20 cellular contexts compared by ENCODE assay signal in genomic region chr6:16687045-16687444, GRCh38.
A peak's percentile ranks its signal among the peaks of the same experiment; 100 is the strongest.
DNase-seq lines count a peak whose midpoint lies in the region; ATAC-seq and TF ChIP-seq lines count a peak whose summit lies in the region.
"Had no signal": no experiment of that assay in that cellular context is flagged by ENCODE, and none has a peak within 500 bp of the region (broad histone marks: within the 10 kb centered on the region; RNA-seq: fewer than 3 reads in every experiment).

No MANE protein-coding gene starts in this region.

- no peak overlapping the region for H3K4me3 ChIP-seq in Panc1 (ENCODE audit: low read depth in 2 of 2, low read length in 2 of 2)
- H3K4me3 ChIP-seq: dorsolateral prefrontal cortex, PC-9, stomach had no signal

- intact Hi-C loops in Panc1 (cut with micrococcal nuclease; ENCODE audit: unreplicated experiment) (no loop called here), head of caudate nucleus (cut with DNase I) (no loop called here)

- no peak for DNase-seq in activated CD8-positive, alpha-beta memory T cell treated with anti-CD3 and anti-CD28 coated beads, Interleukin-2, amount 10 ng/mL, durations not matched to agents 7 days and 5 days
- no peak for DNase-seq in activated CD8-positive, alpha-beta memory T cell treated with anti-CD3 and anti-CD28 coated beads for 24 hours
- DNase-seq in Panc1 (ENCODE audit: low read depth, low spot score): no peak
- no peak for DNase-seq in central memory CD8-positive, alpha-beta T cell (ENCODE audit: low spot score in 2 of 2)
- DNase-seq in stimulated activated effector memory CD8-positive, alpha-beta T cell treated with anti-CD3 and anti-CD28 coated beads, Interleukin-12 subunit alpha, Interleukin-12 subunit beta, amount 100 ng/mL, for 72 hours (ENCODE audit: low spot score in 2 of 2): no peak
- no peak for DNase-seq in head of caudate nucleus
- DNase-seq in dermis blood vessel endothelial cell: no peak
- no peak for DNase-seq in NCI-H1417 (lab: John Stamatoyannopoulos, UW)
- DNase-seq: ACHN, aorta, dorsolateral prefrontal cortex, MV-4-11, NCI-H2081 treated with DMSO at 0.1 percent for 48 hours, NCI-H526 treated with DMSO at 0.1 percent for 48 hours, occipital lobe, PC-9, stomach had no signal

- H3K36me3 Mint-ChIP-seq in activated CD8-positive, alpha-beta memory T cell treated with anti-CD3 and anti-CD28 coated beads, Interleukin-2, amount 10 ng/mL, durations not matched to agents 7 days and 5 days: peaks cover 33% of the 10 kb centered on the region
- H3K36me3 Mint-ChIP-seq in central memory CD8-positive, alpha-beta T cell (ENCODE audit: insufficient read depth): peaks cover 9% of the 10 kb centered on the region
- peaks cover 40% of the 10 kb centered on the region for H3K36me3 Mint-ChIP-seq in stimulated activated effector memory CD8-positive, alpha-beta T cell treated with anti-CD3 and anti-CD28 coated beads, Interleukin-12 subunit alpha, Interleukin-12 subunit beta, amount 100 ng/mL, for 72 hours

- H3K36me3 ChIP-seq in Panc1 (ENCODE audit: control insufficient read depth, insufficient read depth, low read length): no peaks in the 10 kb centered on the region
- H3K36me3 ChIP-seq: stomach had no signal

- H3K27me3 ChIP-seq in Panc1 (ENCODE audit: control insufficient read depth, insufficient read depth, low read length): no peaks in the 10 kb centered on the region
- H3K27me3 ChIP-seq: dorsolateral prefrontal cortex, stomach had no signal

- H3K9me3 ChIP-seq in Panc1 (ENCODE audit: control insufficient read depth, insufficient read depth, low read depth, low read length): no peaks in the 10 kb centered on the region
- H3K9me3 ChIP-seq: stomach had no signal

- POLR2A ChIA-PET in Panc1 (lab: Charles Lee): no interaction called here

- peak overlapping the region; percentile 58 for H3K27ac ChIP-seq in Panc1 (ENCODE audit: low read length)
- H3K27ac ChIP-seq: PC-9 had no signal

- in situ Hi-C loops in Panc1 (cut with HindIII; ENCODE audit: low pct_unique_long_range_greater_than_20kb, low sequenced_read_pairs): no loop called here

- H3K4me3 Mint-ChIP-seq in activated CD8-positive, alpha-beta memory T cell treated with anti-CD3 and anti-CD28 coated beads, Interleukin-2, amount 10 ng/mL, durations not matched to agents 7 days and 5 days: peak overlapping the region; percentile 66
- H3K4me3 Mint-ChIP-seq in central memory CD8-positive, alpha-beta T cell: peak overlapping the region; percentile 71
- peak overlapping the region; percentile 47 for H3K4me3 Mint-ChIP-seq in stimulated activated effector memory CD8-positive, alpha-beta T cell treated with anti-CD3 and anti-CD28 coated beads, Interleukin-12 subunit alpha, Interleukin-12 subunit beta, amount 100 ng/mL, for 72 hours

- peak overlapping the region; percentile 86 for H3K27ac Mint-ChIP-seq in activated CD8-positive, alpha-beta memory T cell treated with anti-CD3 and anti-CD28 coated beads, Interleukin-2, amount 10 ng/mL, durations not matched to agents 7 days and 5 days
- H3K27ac Mint-ChIP-seq in central memory CD8-positive, alpha-beta T cell (ENCODE audit: low read depth): peak overlapping the region; percentile 94
- peak overlapping the region; percentile 67 for H3K27ac Mint-ChIP-seq in stimulated activated effector memory CD8-positive, alpha-beta T cell treated with anti-CD3 and anti-CD28 coated beads, Interleukin-12 subunit alpha, Interleukin-12 subunit beta, amount 100 ng/mL, for 72 hours
- H3K27ac Mint-ChIP-seq: IgD-negative memory B cell had no signal

- peaks cover 80% of the 10 kb centered on the region for H3K4me1 Mint-ChIP-seq in activated CD8-positive, alpha-beta memory T cell treated with anti-CD3 and anti-CD28 coated beads, Interleukin-2, amount 10 ng/mL, durations not matched to agents 7 days and 5 days
- H3K4me1 Mint-ChIP-seq in central memory CD8-positive, alpha-beta T cell: peaks cover 59% of the 10 kb centered on the region
- peaks cover 90% of the 10 kb centered on the region for H3K4me1 Mint-ChIP-seq in stimulated activated effector memory CD8-positive, alpha-beta T cell treated with anti-CD3 and anti-CD28 coated beads, Interleukin-12 subunit alpha, Interleukin-12 subunit beta, amount 100 ng/mL, for 72 hours

- BruUV-seq in Panc1 (replicated peaks; lab: Mats Ljungman, UMichigan): no TSS peak

- peaks cover 65% of the 10 kb centered on the region for H3K4me1 ChIP-seq in Panc1 (ENCODE audit: control insufficient read depth, insufficient read depth, low read length)

- peak; percentile 21 for ATAC-seq in activated CD8-positive, alpha-beta memory T cell treated with anti-CD3 and anti-CD28 coated beads, Interleukin-2, amount 10 ng/mL, durations not matched to agents 7 days and 5 days
- no peak for ATAC-seq in Panc1
- no peak for ATAC-seq in central memory CD8-positive, alpha-beta T cell (replicated peaks; ENCODE audit: extremely low read depth, poor library complexity, severe bottlenecking)
- no peak for ATAC-seq in stimulated activated effector memory CD8-positive, alpha-beta T cell treated with anti-CD3 and anti-CD28 coated beads, Interleukin-12 subunit alpha, Interleukin-12 subunit beta, amount 100 ng/mL, for 72 hours
- ATAC-seq: HCT116, SK-N-SH treated with all-trans-retinoic acid at 6 μM for 48 hours had no signal

- H3K27me3 Mint-ChIP-seq in activated CD8-positive, alpha-beta memory T cell treated with anti-CD3 and anti-CD28 coated beads, Interleukin-2, amount 10 ng/mL, durations not matched to agents 7 days and 5 days: no peaks in the 10 kb centered on the region
- H3K27me3 Mint-ChIP-seq in central memory CD8-positive, alpha-beta T cell: no peaks in the 10 kb centered on the region

- TF ChIP-seq CTCF in Panc1 (IDR thresholded peaks at IDR 0.05): no peak

- CTCF ChIA-PET in activated CD8-positive, alpha-beta memory T cell treated with anti-CD3 and anti-CD28 coated beads, Interleukin-2, amount 10 ng/mL, durations not matched to agents 7 days and 5 days (lab: Charles Lee): interaction anchor here (1.7 to 4.8 kb wide), 3 partner anchors 12 to 75 kb away, joined by 7 to 20 read pairs (median 10); partner anchors contain the start of gene ATXN1
- CTCF ChIA-PET in Panc1 (lab: Charles Lee): no interaction called here

- no peaks in the 10 kb centered on the region for H3K9me3 Mint-ChIP-seq in activated CD8-positive, alpha-beta memory T cell treated with anti-CD3 and anti-CD28 coated beads, Interleukin-2, amount 10 ng/mL, durations not matched to agents 7 days and 5 days (ENCODE audit: low read depth)
- no peaks in the 10 kb centered on the region for H3K9me3 Mint-ChIP-seq in central memory CD8-positive, alpha-beta T cell
- no peaks in the 10 kb centered on the region for H3K9me3 Mint-ChIP-seq in stimulated activated effector memory CD8-positive, alpha-beta T cell treated with anti-CD3 and anti-CD28 coated beads, Interleukin-12 subunit alpha, Interleukin-12 subunit beta, amount 100 ng/mL, for 72 hours
- H3K9me3 Mint-ChIP-seq: IgD-negative memory B cell had no signal
